In genomic region chr18:31658670-31659573, GRCh38 we compare ENCODE assay signal across 1 cellular context.
TF ChIP-seq lines count a peak whose summit lies in the region.

No MANE protein-coding gene starts in this region.

TF ChIP-seq in SK-N-SH treated with all-trans-retinoic acid at 6 μM for 48 hours, 23 proteins besides CTCF, POLR2A, EP300 and RAD21 (continued from another document):
- TF ChIP-seq PATZ1 (CRISPR knock-in tag; IDR thresholded peaks at IDR 0.05; ENCODE audit: borderline replicate concordance) (no peak), GLIS3 (CRISPR knock-in tag; IDR thresholded peaks at IDR 0.05) (no peak)
